In the genomic region with DNA sequence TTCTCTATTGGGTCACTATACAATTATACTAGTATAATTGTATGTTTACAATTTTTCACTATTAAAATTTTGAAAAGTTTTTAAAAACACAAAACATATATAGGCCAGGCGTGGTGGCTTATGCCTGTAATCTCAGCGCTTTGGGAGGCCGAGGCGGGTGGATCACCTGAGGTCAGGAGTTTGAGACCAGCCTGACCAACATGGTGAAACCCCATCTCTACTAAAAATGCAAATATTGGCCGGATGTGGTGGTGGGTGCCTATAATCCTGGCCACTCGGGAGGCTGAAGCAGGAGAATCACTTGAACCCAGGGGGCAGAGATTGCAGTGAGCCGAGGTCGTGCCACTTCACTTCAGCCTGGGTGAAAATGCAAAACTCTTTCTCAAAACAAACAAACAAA, we compare ENCODE assay signal across 4 cellular contexts. TPM values are rescaled to one million over a fixed set of nuclear protein-coding genes. Genes with fewer than 3 reads are reported as not detected.
"Had no signal": no experiment of that assay in that cellular context is flagged by ENCODE, and none has a peak within 500 bp of the region (broad histone marks: within the 10 kb centered on the region; RNA-seq: fewer than 3 reads in every experiment).

No MANE protein-coding gene starts in this region.

RNA-seq across cellular contexts. Expression of a gene that starts 36.0 kb away (rescaled TPM):
- total RNA-seq: LHCN-M2, M059J, MCF 10A, NCI-H460 had no signal
